32 cellular contexts compared by ENCODE assay signal in genomic region chr3:166123088-166123487, GRCh38.
DNase-seq lines count a peak whose midpoint lies in the region; ATAC-seq, FAIRE-seq and TF ChIP-seq lines count a peak whose summit lies in the region.
"Had no signal": no experiment of that assay in that cellular context is flagged by ENCODE, and none has a peak within 500 bp of the region (broad histone marks: within the 10 kb centered on the region; RNA-seq: fewer than 3 reads in every experiment).

No MANE protein-coding gene starts in this region.

- H3K27me3 Mint-ChIP-seq in MCF 10A (ENCODE audit: insufficient read depth, unreplicated experiment): no peaks in the 10 kb centered on the region
- H3K27me3 Mint-ChIP-seq: B cell had no signal

- no TSS peak for BruUV-seq in mammary epithelial cell (replicated peaks; lab: Mats Ljungman, UMichigan)
- BruUV-seq in MCF 10A (replicated peaks; lab: Mats Ljungman, UMichigan): no TSS peak

- FAIRE-seq in keratinocyte (lab: Jason Lieb, UNC): peak; percentile 43
- FAIRE-seq: GM12878, HepG2, K562 had no signal

- no peak overlapping the region for H3K27ac Mint-ChIP-seq in MCF 10A (ENCODE audit: low read depth, unreplicated experiment)
- H3K27ac Mint-ChIP-seq: B cell; CD8-positive, alpha-beta T cell had no signal

- intact Hi-C loops in mammary epithelial cell (cut with micrococcal nuclease): no loop called here
- intact Hi-C loops in MCF 10A (cut with micrococcal nuclease): no loop called here

- H4K20me1 ChIP-seq in mammary epithelial cell (ENCODE audit: insufficient read depth, low read length) (no peaks in the 10 kb centered on the region), keratinocyte (ENCODE audit: control insufficient read depth, extremely low read depth, insufficient read depth, low read length) (no peaks in the 10 kb centered on the region)

- H3K36me3 ChIP-seq in mammary epithelial cell (ENCODE audit: insufficient read depth, low read length) (no peaks in the 10 kb centered on the region), keratinocyte (ENCODE audit: control insufficient read depth in 2 of 2, extremely low read depth in 1 of 2, insufficient read depth in 2 of 2, low read length in 2 of 2) (no peaks in the 10 kb centered on the region)
- H3K36me3 ChIP-seq: MG63 had no signal

- H3K27me3 ChIP-seq in mammary epithelial cell (ENCODE audit: insufficient read depth, low read length) (no peaks in the 10 kb centered on the region), keratinocyte (ENCODE audit: control insufficient read depth, extremely low read depth, insufficient read depth, low read length) (no peaks in the 10 kb centered on the region)
- H3K27me3 ChIP-seq: MG63 had no signal

- H3K9me1 ChIP-seq in keratinocyte (ENCODE audit: control insufficient read depth, extremely low read depth, insufficient read depth, low read length): no peaks in the 10 kb centered on the region

- H2AFZ ChIP-seq in mammary epithelial cell (ENCODE audit: low read depth, low read length) (peak overlapping the region; percentile 26), keratinocyte (ENCODE audit: control insufficient read depth, low read length) (peak overlapping the region; percentile 58)

- TF ChIP-seq CTCF in mammary epithelial cell (conservative IDR thresholded peaks at IDR 0.05 in 1 of 2, IDR thresholded peaks at IDR 0.05 in 1 of 2; ENCODE audit: extremely low read depth in 1 of 2, insufficient read depth in 1 of 2, low read depth in 1 of 2, low read length in 2 of 2) (no peak), MCF 10A (IDR thresholded peaks at IDR 0.05; ENCODE audit: unreplicated experiment) (no peak), astrocyte of the spinal cord (IDR thresholded peaks at IDR 0.05; ENCODE audit: low read depth, low read length) (no peak), keratinocyte (optimal IDR thresholded peaks at IDR 0.05 in 1 of 3, IDR thresholded peaks at IDR 0.05 in 1 of 3, conservative IDR thresholded peaks at IDR 0.05 in 1 of 3; ENCODE audit: extremely low read depth in 1 of 3, insufficient read depth in 2 of 3, low read length in 3 of 3) (no peak)

- no peak overlapping the region for H3K4me3 ChIP-seq in mammary epithelial cell (replicated peaks in 1 of 3; ENCODE audit: insufficient read depth in 1 of 3, low read depth in 2 of 3, low read length in 3 of 3)
- no peak overlapping the region for H3K4me3 ChIP-seq in astrocyte of the spinal cord (ENCODE audit: low read depth, low read length)
- H3K4me3 ChIP-seq in keratinocyte (ENCODE audit: control insufficient read depth in 2 of 3, extremely low read depth in 1 of 3, insufficient read depth in 2 of 3, low read depth in 1 of 3, low read length in 3 of 3): no peak overlapping the region
- H3K4me3 ChIP-seq: GM12878, K562, MG63 had no signal

- peaks cover 6% of the 10 kb centered on the region for H3K9me3 Mint-ChIP-seq in MCF 10A (ENCODE audit: unreplicated experiment)

- CTCF ChIA-PET in mammary epithelial cell (lab: Charles Lee; ENCODE audit: low non-redundant PET): no interaction called here
- CTCF ChIA-PET in MCF 10A (lab: Yijun Ruan, JAX): no interaction called here

- H3K4me2 ChIP-seq in mammary epithelial cell (ENCODE audit: insufficient read depth, low read depth, low read length) (peak overlapping the region; percentile 47), keratinocyte (ENCODE audit: control insufficient read depth, extremely low read depth, insufficient read depth, low read depth, low read length) (peak overlapping the region; percentile 46)

- dilution Hi-C loops in mammary epithelial cell (cut with HindIII; ENCODE audit: low sequenced_read_pairs) (no loop called here), keratinocyte (cut with MboI; ENCODE audit: extremely low pct_ligation_motif_present, low sequenced_read_pairs) (no loop called here)

- no peak overlapping the region for H3K4me3 Mint-ChIP-seq in MCF 10A (ENCODE audit: unreplicated experiment)
- H3K4me3 Mint-ChIP-seq: B cell; CD8-positive, alpha-beta T cell had no signal

- H3K27ac ChIP-seq in mammary epithelial cell (ENCODE audit: insufficient read depth, low read depth, low read length): no peak overlapping the region
- H3K27ac ChIP-seq in keratinocyte (ENCODE audit: control insufficient read depth, insufficient read depth, low read length): no peak overlapping the region
- H3K27ac ChIP-seq: 22Rv1, C4-2B had no signal

- no peak for ATAC-seq in HG03095 (IDR thresholded peaks at IDR 0.05; ENCODE audit: unreplicated experiment)
- no peak for ATAC-seq in HG02884 (IDR thresholded peaks at IDR 0.05; ENCODE audit: unreplicated experiment)
- ATAC-seq: CD8-positive, alpha-beta T cell; GM12878; HepG2; K562 had no signal

- H3K9ac ChIP-seq in mammary epithelial cell (ENCODE audit: insufficient read depth, low read length) (no peak overlapping the region), keratinocyte (ENCODE audit: control insufficient read depth, extremely low read depth, insufficient read depth, low read length) (no peak overlapping the region)

- peaks cover 12% of the 10 kb centered on the region for H3K4me1 ChIP-seq in mammary epithelial cell (ENCODE audit: insufficient read depth, low read length)
- peaks cover 14% of the 10 kb centered on the region for H3K4me1 ChIP-seq in keratinocyte (ENCODE audit: control insufficient read depth, extremely low read depth, insufficient read depth, low read length)
- H3K4me1 ChIP-seq: Caco-2 had no signal

- DNase-seq in mammary epithelial cell: no peak
- no peak for DNase-seq in MCF 10A (ENCODE audit: unreplicated experiment)
- DNase-seq in astrocyte of the spinal cord (ENCODE audit: low read depth, low spot score): peak; percentile 2
- DNase-seq in keratinocyte (ENCODE audit: low read depth, low spot score): no peak
- DNase-seq in DMS53 treated with DMSO at 0.1 percent for 48 hours (lab: John Stamatoyannopoulos, UW; ENCODE audit: unreplicated experiment): no peak
- DNase-seq: Caco-2; CD8-positive, alpha-beta T cell; DMS79; EL; GDM1; GOT3; HCEC 1CT; Kasumi-1; MG63; NCI-H1105 treated with DMSO at 0.1 percent for 48 hours; NCI-H146; NCI-H1930; NCI-H2107; NCI-H446 treated with DMSO at 0.1 percent for 48 hours; NCI-H526; NCI-H82; NK-92 treated with Interleukin-12 subunit alpha and Interleukin-12 subunit beta, amount 100 ng/mL, for 24 hours; RPMI8226; SHP77 had no signal

- no peaks in the 10 kb centered on the region for H3K36me3 Mint-ChIP-seq in MCF 10A (ENCODE audit: insufficient read depth, unreplicated experiment)
- H3K36me3 Mint-ChIP-seq: CD8-positive, alpha-beta T cell had no signal

- H3K4me1 Mint-ChIP-seq in MCF 10A (ENCODE audit: insufficient read depth, unreplicated experiment): peaks cover 17% of the 10 kb centered on the region
- H3K4me1 Mint-ChIP-seq: B cell had no signal

- H3K79me2 ChIP-seq in mammary epithelial cell (ENCODE audit: insufficient read depth, low read length): no peaks in the 10 kb centered on the region
- H3K79me2 ChIP-seq in keratinocyte (ENCODE audit: control insufficient read depth, insufficient read depth, low read length): no peaks in the 10 kb centered on the region

- POLR2A ChIA-PET in MCF 10A (lab: Yijun Ruan, JAX): interaction anchor here (0.6 kb wide), 1 partner anchor 708 kb away, joined by 3 read pairs; no protein-coding TSS in a partner anchor

- in situ Hi-C loops in mammary epithelial cell (cut with MboI; ENCODE audit: low sequenced_read_pairs in 2 of 2) (no loop called here), astrocyte of the spinal cord (cut with HindIII; ENCODE audit: low sequenced_read_pairs) (no loop called here)

- H3K9me3 ChIP-seq in mammary epithelial cell (replicated peaks; ENCODE audit: insufficient read depth, low read length): no peaks in the 10 kb centered on the region
- no peaks in the 10 kb centered on the region for H3K9me3 ChIP-seq in keratinocyte (ENCODE audit: control insufficient read depth, low read depth, low read length)
- H3K9me3 ChIP-seq: Caco-2, MG63 had no signal
